In genomic region chr7:105032553-105033214, GRCh38 we compare ENCODE assay signal across 19 cellular contexts. TPM values are rescaled to one million over a fixed set of nuclear protein-coding genes. Genes with fewer than 3 reads are reported as not detected.
DNase-seq lines count a peak whose midpoint lies in the region; ATAC-seq lines count a peak whose summit lies in the region.
"Had no signal": no experiment of that assay in that cellular context is flagged by ENCODE, and none has a peak within 500 bp of the region (broad histone marks: within the 10 kb centered on the region; RNA-seq: fewer than 3 reads in every experiment).

No MANE protein-coding gene starts in this region.

- no peak overlapping the region for H3K4me3 Mint-ChIP-seq in activated naive CD4-positive, alpha-beta T cell treated with anti-CD3 and anti-CD28 coated beads for 36 hours
- H3K4me3 Mint-ChIP-seq in CD4-positive, alpha-beta memory T cell = peak overlapping the region in 2 of 8 donors; percentile 54 to 72
- H3K4me3 Mint-ChIP-seq in T-cell (no peak overlapping the region), immature natural killer cell (peak overlapping the region in 1 of 5 donors; percentile 29)

- no peak overlapping the region for H3K4me3 ChIP-seq in CD4-positive, alpha-beta memory T cell (ENCODE audit: low read length in 2 of 2)
- H3K4me3 ChIP-seq: A549 had no signal

- peaks cover 77% of the 10 kb centered on the region for H3K4me1 ChIP-seq in CD4-positive, alpha-beta memory T cell (ENCODE audit: insufficient read depth, low read length)
- H3K4me1 ChIP-seq: A549 had no signal

- H3K27me3 Mint-ChIP-seq in activated naive CD4-positive, alpha-beta T cell treated with anti-CD3 and anti-CD28 coated beads for 36 hours (ENCODE audit: low read depth) = no peaks in the 10 kb centered on the region
- H3K27me3 Mint-ChIP-seq in CD4-positive, alpha-beta memory T cell = no peaks in the 10 kb centered on the region
- H3K27me3 Mint-ChIP-seq in T-cell = no peaks in the 10 kb centered on the region
- peaks cover 0 to 9% (median 9%) of the 10 kb centered on the region in 3 donors for H3K27me3 Mint-ChIP-seq in immature natural killer cell (ENCODE audit: low read depth in 3 of 3)

- H3K9me3 ChIP-seq in CD4-positive, alpha-beta memory T cell (ENCODE audit: control insufficient read depth in 1 of 2, low read length in 2 of 2) = no peaks in the 10 kb centered on the region
- H3K9me3 ChIP-seq: A549 had no signal

- DNase-seq in activated naive CD4-positive, alpha-beta T cell treated with anti-CD3 and anti-CD28 coated beads for 36 hours = no peak
- no peak for DNase-seq in activated naive CD4-positive, alpha-beta T cell treated with anti-CD3 and anti-CD28 coated beads, Interleukin-2, amount 50 U/mL, for 72 hours (ENCODE audit: low spot score in 2 of 2)
- no peak for DNase-seq in CD4-positive, alpha-beta memory T cell
- no peak for DNase-seq in T-cell
- DNase-seq in immature natural killer cell = no peak
- DNase-seq in ACHN = no peak
- DNase-seq: Calu3; GOT3; KG1; NCI-H1417 treated with DMSO at 0.1 percent for 48 hours; NCI-H2029; NCI-H2171; NCI-H446; NCI-H69; NK-92 treated with Interleukin-12 subunit alpha and Interleukin-12 subunit beta, amount 100 ng/mL, for 24 hours; RPMI8226 had no signal

- H3K27me3 ChIP-seq in CD4-positive, alpha-beta memory T cell (ENCODE audit: insufficient read depth, low read length) = no peaks in the 10 kb centered on the region

- ATAC-seq in activated naive CD4-positive, alpha-beta T cell treated with anti-CD3 and anti-CD28 coated beads, Interleukin-2, amount 50 U/mL, for 72 hours = no peak
- ATAC-seq in T-cell (replicated peaks in 1 of 4) = no peak
- no peak for ATAC-seq in GM21529 (IDR thresholded peaks at IDR 0.05; ENCODE audit: unreplicated experiment)
- no peak for ATAC-seq in HG03135 (IDR thresholded peaks at IDR 0.05; ENCODE audit: unreplicated experiment)
- ATAC-seq: A549 had no signal

- peaks cover 64% of the 10 kb centered on the region for H3K4me1 Mint-ChIP-seq in activated naive CD4-positive, alpha-beta T cell treated with anti-CD3 and anti-CD28 coated beads for 36 hours (ENCODE audit: low read depth)
- H3K4me1 Mint-ChIP-seq in CD4-positive, alpha-beta memory T cell = peaks cover 47 to 75% (median 65%) of the 10 kb centered on the region in 4 donors
- H3K4me1 Mint-ChIP-seq in T-cell (peaks cover 70 to 77% (median 73%) of the 10 kb centered on the region in 3 donors), immature natural killer cell (peaks cover 75 to 78% of the 10 kb centered on the region in 2 donors)

- H3K36me3 Mint-ChIP-seq in activated naive CD4-positive, alpha-beta T cell treated with anti-CD3 and anti-CD28 coated beads for 36 hours (ENCODE audit: low read depth) = peaks cover 16% of the 10 kb centered on the region
- peaks cover 0 to 13% of the 10 kb centered on the region in 2 donors for H3K36me3 Mint-ChIP-seq in activated naive CD4-positive, alpha-beta T cell treated with anti-CD3 and anti-CD28 coated beads, Interleukin-2, amount 50 U/mL, for 72 hours
- H3K36me3 Mint-ChIP-seq in CD4-positive, alpha-beta memory T cell = peaks cover 12 to 27% of the 10 kb centered on the region in 2 donors
- H3K36me3 Mint-ChIP-seq in T-cell = peaks cover 22% of the 10 kb centered on the region
- no peaks in the 10 kb centered on the region for H3K36me3 Mint-ChIP-seq in immature natural killer cell

- in situ Hi-C loops in ACHN (cut with HindIII; ENCODE audit: low pct_ligation_motif_present, low pct_unique_long_range_greater_than_20kb, low sequenced_read_pairs) = no loop called here

- peak overlapping the region; percentile 5 for H3K27ac Mint-ChIP-seq in activated naive CD4-positive, alpha-beta T cell treated with anti-CD3 and anti-CD28 coated beads for 36 hours
- H3K27ac Mint-ChIP-seq in activated naive CD4-positive, alpha-beta T cell treated with anti-CD3 and anti-CD28 coated beads, Interleukin-2, amount 50 U/mL, for 72 hours = peak overlapping the region in 1 of 2 donors; percentile 17
- H3K27ac Mint-ChIP-seq in CD4-positive, alpha-beta memory T cell = peak overlapping the region in 4 of 7 donors; percentile 23 to 82 (median 54)
- H3K27ac Mint-ChIP-seq in T-cell (peak overlapping the region; percentile 8 to 28), immature natural killer cell (peak overlapping the region; percentile 50 to 83 (median 66))

- POLR2A ChIA-PET in CD4-positive, alpha-beta memory T cell (lab: Charles Lee; ENCODE audit: partially characterized antibody) = interaction anchor here (0.9 to 2.2 kb wide), 5 partner anchors 10 to 49 kb away, joined by 3 to 10 read pairs (median 5); no protein-coding TSS in a partner anchor
- POLR2A ChIA-PET in T-cell (lab: Charles Lee) = interaction anchor here (0.6 to 1.8 kb wide), 7 partner anchors 9 to 50 kb away, joined by 3 to 6 read pairs (median 3); no protein-coding TSS in a partner anchor

- H3K27ac ChIP-seq in CD4-positive, alpha-beta memory T cell (ENCODE audit: low read depth, low read length) = no peak overlapping the region
- H3K27ac ChIP-seq: A549 had no signal

- no peaks in the 10 kb centered on the region for H3K36me3 ChIP-seq in CD4-positive, alpha-beta memory T cell (ENCODE audit: insufficient read depth, low read length)

- H3K9me3 Mint-ChIP-seq in activated naive CD4-positive, alpha-beta T cell treated with anti-CD3 and anti-CD28 coated beads for 36 hours = no peaks in the 10 kb centered on the region
- H3K9me3 Mint-ChIP-seq in activated naive CD4-positive, alpha-beta T cell treated with anti-CD3 and anti-CD28 coated beads, Interleukin-2, amount 50 U/mL, for 72 hours = peaks cover 0 to 6% of the 10 kb centered on the region in 2 donors
- peaks cover 0 to 2% (median 0%) of the 10 kb centered on the region in 8 donors for H3K9me3 Mint-ChIP-seq in CD4-positive, alpha-beta memory T cell
- H3K9me3 Mint-ChIP-seq in T-cell (no peaks in the 10 kb centered on the region), immature natural killer cell (no peaks in the 10 kb centered on the region)

- intact Hi-C loops in activated naive CD4-positive, alpha-beta T cell treated with anti-CD3 and anti-CD28 coated beads for 36 hours (cut with micrococcal nuclease) = no loop called here
- intact Hi-C loops in CD4-positive, alpha-beta memory T cell (cut with micrococcal nuclease) = no loop called here

- CTCF ChIA-PET in activated naive CD4-positive, alpha-beta T cell treated with anti-CD3 and anti-CD28 coated beads for 36 hours (lab: Charles Lee) = no interaction called here
- CTCF ChIA-PET in CD4-positive, alpha-beta memory T cell (lab: Charles Lee; ENCODE audit: partially characterized antibody) = interaction anchor here (0.9 to 1.6 kb wide), 3 partner anchors 18 to 52 kb away, joined by 3 to 5 read pairs (median 3); no protein-coding TSS in a partner anchor
- CTCF ChIA-PET in T-cell (lab: Charles Lee) = interaction anchor here (0.8 to 1.3 kb wide), 2 partner anchors 10 to 51 kb away, joined by 3 to 4 read pairs; no protein-coding TSS in a partner anchor

RNA-seq across cellular contexts. Expression of gene KMT2E, which starts 18.7 kb away (rescaled TPM):
- total RNA-seq in activated naive CD4-positive, alpha-beta T cell treated with anti-CD3 and anti-CD28 coated beads for 36 hours = 10 to 100 TPM; 63.3 to 63.4 TPM
- total RNA-seq in activated naive CD4-positive, alpha-beta T cell treated with anti-CD3 and anti-CD28 coated beads, Interleukin-2, amount 50 U/mL, for 72 hours = 100 to 1,000 TPM; 105 to 122 TPM
- total RNA-seq in CD4-positive, alpha-beta memory T cell = 100 to 1,000 TPM; 213 to 224 TPM
- polyA plus RNA-seq in CD4-positive, alpha-beta memory T cell = 100 to 1,000 TPM; 109 to 244 TPM
- total RNA-seq in T-cell = 100 to 1,000 TPM; 164 to 260 (median 169) TPM
- 100 to 1,000 TPM in 2 of 3 donors, 10 to 100 TPM in 1; 74.3 to 234 (median 114) TPM for polyA plus RNA-seq in immature natural killer cell
